8 cellular contexts compared by ENCODE assay signal in genomic region chr3:195909645-195910498, GRCh38. TPM values are rescaled to one million over a fixed set of nuclear protein-coding genes. Genes with fewer than 3 reads are reported as not detected.
A peak's percentile ranks its signal among the peaks of the same experiment; 100 is the strongest.
DNase-seq lines count a peak whose midpoint lies in the region; ATAC-seq and TF ChIP-seq lines count a peak whose summit lies in the region.

No MANE protein-coding gene starts in this region.

- H3K4me1 ChIP-seq in mononuclear cell (ENCODE audit: insufficient read depth, low read length), result peaks cover 44% of the 10 kb centered on the region

- H3K27me3 Mint-ChIP-seq in CD14-positive monocyte (ENCODE audit: low read depth in 3 of 3), result peaks cover 0 to 1% (median 1%) of the 10 kb centered on the region in 3 donors

- TF ChIP-seq CTCF in CD14-positive monocyte (IDR thresholded peaks at IDR 0.05), result no peak

- H3K4me1 Mint-ChIP-seq in CD14-positive monocyte, result peaks cover 43% of the 10 kb centered on the region

- DNase-seq in CD14-positive monocyte (ENCODE audit: low spot score) (peak; percentile 69), HT-29 (ENCODE audit: low spot score) (peak; percentile 69), activated T-cell treated with anti-CD3 and anti-CD28 coated beads for 1 hour (ENCODE audit: low read depth) (peak; percentile 85), epidermal melanocyte (ENCODE audit: insufficient read length, low spot score) (peak; percentile 97)
- peak; percentile 83 for DNase-seq in NK-92 treated with Interleukin-12 subunit alpha and Interleukin-12 subunit beta, amount 100 ng/mL, for 24 hours (lab: John Stamatoyannopoulos, UW)
- DNase-seq in stimulated activated CD8-positive, alpha-beta memory T cell treated with anti-CD3 and anti-CD28 coated beads, Interleukin-4, amount 100 ng/mL, for 1 hour (ENCODE audit: low read depth in 2 of 2, low spot score in 1 of 2), result peak; percentile 77 to 80

- intact Hi-C loops in CD14-positive monocyte (cut with micrococcal nuclease), result loop anchor here (2.0 to 10.0 kb wide), 5 partner anchors 15 to 1325 kb away; partner anchors contain the start of genes NRROS (in 1 of the 2) and PPP1R2 (in 1 of the 2)

- peaks cover 12 to 15% of the 10 kb centered on the region in 2 donors for H3K36me3 Mint-ChIP-seq in CD14-positive monocyte

- ATAC-seq in GM19455 (IDR thresholded peaks at IDR 0.05; ENCODE audit: unreplicated experiment), result peak; percentile 41

- peak overlapping the region; percentile 75 to 76 for H3K4me3 Mint-ChIP-seq in CD14-positive monocyte

- peak overlapping the region in 3 of 7 donors; percentile 40 to 78 (median 74) for H3K27ac Mint-ChIP-seq in CD14-positive monocyte

- no peaks in the 10 kb centered on the region for H3K9me3 ChIP-seq in mononuclear cell (ENCODE audit: low read depth, low read length)

- peak overlapping the region; percentile 29 for H3K4me3 ChIP-seq in mononuclear cell (ENCODE audit: low read length)

- H3K9me3 Mint-ChIP-seq in CD14-positive monocyte, result peaks cover 0 to 1% (median 0%) of the 10 kb centered on the region in 7 donors

- no peaks in the 10 kb centered on the region for H3K27me3 ChIP-seq in mononuclear cell (ENCODE audit: insufficient read depth, low read length)

RNA-seq across cellular contexts. Expression of gene TNK2, which starts 1.5 kb away (rescaled TPM):
- 1 to 10 TPM in 1 of 2 donors, under 1 TPM in 1; 0.84 to 1.8 TPM for polyA plus RNA-seq in CD14-positive monocyte
- 172 and 212 TPM in 2 replicates for total RNA-seq in HT-29 (2014; rRNA removed; shearing (Covaris generic))
- 36.4 TPM for total RNA-seq in mononuclear cell

Comparison
In these comparisons a context has a peak if more than half of its experiments do, and no peak if none do; other contexts are left out.
1. Peak in every context shown above with its lines: DNase-seq, ATAC-seq and H3K4me3 ChIP-seq.